ENCODE assay signal across 22 cellular contexts in the genomic region with DNA sequence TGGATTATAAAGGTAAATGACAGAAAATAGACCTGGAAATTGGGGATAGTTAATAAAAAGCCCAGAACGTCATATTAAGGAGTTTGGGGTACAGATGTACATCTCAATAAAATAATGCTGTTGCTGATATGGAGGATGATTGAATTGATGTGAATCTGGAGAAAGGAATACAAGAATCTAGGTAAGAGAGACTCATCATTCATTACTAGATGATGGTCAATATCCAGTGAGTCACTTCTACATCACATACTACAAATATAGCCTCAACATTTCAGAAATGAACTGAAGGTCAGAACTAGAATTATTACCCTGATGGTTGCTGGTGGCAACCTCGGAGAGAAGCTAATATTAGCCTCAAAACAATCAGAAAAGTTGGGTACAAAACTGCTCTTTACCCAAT.
"Had no signal": no experiment of that assay in that cellular context is flagged by ENCODE, and none has a peak within 500 bp of the region (broad histone marks: within the 10 kb centered on the region; RNA-seq: fewer than 3 reads in every experiment).

No MANE protein-coding gene starts in this region.

- FAIRE-seq: colon, endothelial cell of umbilical vein, islet of Langerhans, keratinocyte had no signal

- H3K4me3 ChIP-seq: coronary artery, dorsolateral prefrontal cortex, esophagus muscularis mucosa, gastrocnemius medialis, heart right ventricle, left lung, lower lobe of right lung had no signal

- H3K27me3 ChIP-seq: dorsolateral prefrontal cortex, esophagus muscularis mucosa, gastrocnemius medialis, left lung had no signal

- H3K36me3 ChIP-seq: esophagus muscularis mucosa, gastrocnemius medialis, heart right ventricle, left lung, lower lobe of right lung had no signal

- H3K9me3 ChIP-seq: esophagus muscularis mucosa, gastrocnemius medialis, left lung, lower lobe of right lung had no signal

- ATAC-seq: gastrocnemius medialis, heart right ventricle, left cardiac atrium, left lung, left ventricle myocardium superior had no signal

- H3K4me1 ChIP-seq: esophagus muscularis mucosa, gastrocnemius medialis, heart right ventricle, left lung, lower lobe of right lung had no signal

- DNase-seq: dermis blood vessel endothelial cell; dorsolateral prefrontal cortex; effector CD4-positive, alpha-beta T cell; effector memory CD4-positive, alpha-beta T cell; foreskin melanocyte; gastrocnemius medialis; glutamatergic neuron; head of caudate nucleus; heart right ventricle; hippocampal formation; left cardiac atrium; left lung; left ventricle myocardium superior; lower lobe of right lung; mesenchymal stem cell; midbrain had no signal

- H3K27ac ChIP-seq: coronary artery, dorsolateral prefrontal cortex, esophagus muscularis mucosa, gastrocnemius medialis, heart right ventricle, left lung, lower lobe of right lung had no signal
